25 cellular contexts compared by ENCODE assay signal in genomic region chr9:3410461-3410860, GRCh38.
"Had no signal": no experiment of that assay in that cellular context is flagged by ENCODE, and none has a peak within 500 bp of the region (broad histone marks: within the 10 kb centered on the region; RNA-seq: fewer than 3 reads in every experiment).

No MANE protein-coding gene starts in this region.

- ATAC-seq: effector memory CD8-positive, alpha-beta T cell; esophagus mucosa; gastrocnemius medialis; heart right ventricle; left cardiac atrium; left lung; left ventricle myocardium superior; lower lobe of right lung; mucosa of descending colon; naive thymus-derived CD8-positive, alpha-beta T cell had no signal

- DNase-seq: cortex of kidney; effector CD8-positive, alpha-beta T cell; effector memory CD8-positive, alpha-beta T cell; endodermal cell; erythroblast; esophagus squamous epithelium; foreskin fibroblast; foreskin melanocyte; gastrocnemius medialis; glutamatergic neuron; head of caudate nucleus; heart right ventricle; hippocampal formation; left cardiac atrium; left lung; left ventricle myocardium superior; lower lobe of right lung; mesenchymal stem cell; mucosa of descending colon; naive B cell; naive thymus-derived CD8-positive, alpha-beta T cell had no signal

- FAIRE-seq: endometrium, islet of Langerhans, keratinocyte had no signal
